17 cellular contexts compared by ENCODE assay signal in the genomic region with DNA sequence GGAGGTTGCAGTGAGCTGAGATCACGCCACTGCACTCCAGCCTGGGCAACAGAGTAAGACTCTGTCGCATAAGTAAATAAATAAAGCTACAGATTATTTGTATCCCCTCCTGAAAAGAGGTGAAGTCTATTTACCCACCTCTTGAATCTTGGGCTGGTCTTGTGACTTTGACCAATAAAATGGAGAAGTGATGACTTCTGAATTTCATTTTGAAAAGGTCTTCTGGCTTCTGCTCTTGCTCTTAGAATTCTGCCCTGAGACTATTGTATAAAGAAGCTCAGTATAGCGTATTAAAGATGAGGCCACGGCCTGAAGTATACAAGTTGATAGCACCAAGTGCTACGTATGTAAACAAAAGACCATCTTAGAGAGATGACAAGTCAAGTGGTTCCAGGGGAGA.
"Had no signal": no experiment of that assay in that cellular context is flagged by ENCODE, and none has a peak within 500 bp of the region (broad histone marks: within the 10 kb centered on the region; RNA-seq: fewer than 3 reads in every experiment).

No MANE protein-coding gene starts in this region.

- H3K4me1 Mint-ChIP-seq: mesothelial cell of epicardium had no signal

- H3K4me3 Mint-ChIP-seq: activated naive CD8-positive, alpha-beta T cell; immature natural killer cell; mesothelial cell of epicardium; natural killer cell had no signal

- DNase-seq: activated T-cell treated with anti-CD3 and anti-CD28 coated beads, Interleukin-2, amount 50 U/mL, for 1 hour; adrenal gland; brain microvascular endothelial cell; caudate nucleus; effector memory CD4-positive, alpha-beta T cell; foreskin melanocyte; immature natural killer cell; kidney glomerular epithelial cell; left lung; natural killer cell; stimulated activated CD4-positive, alpha-beta T cell treated with anti-CD3 and anti-CD28 coated beads, Interleukin-2, amount 100 ng/mL, for 48 hours; stimulated activated CD8-positive, alpha-beta memory T cell treated with anti-CD3 and anti-CD28 coated beads, Interleukin-4, amount 100 ng/mL, for 48 hours; stimulated activated naive CD8-positive, alpha-beta T cell treated with anti-CD3 and anti-CD28 coated beads, Interleukin-15, Interleukin-2, amounts not matched to agents 100 U/mL and 50 U/mL, for 24 hours; upper lobe of left lung had no signal

- H3K27me3 Mint-ChIP-seq: activated naive CD8-positive, alpha-beta T cell had no signal

- ATAC-seq: esophagus mucosa; left lung; natural killer cell; stimulated activated naive CD8-positive, alpha-beta T cell treated with anti-CD3 and anti-CD28 coated beads, Interleukin-15, Interleukin-2, amounts not matched to agents 100 U/mL and 50 U/mL, for 24 hours had no signal

- H3K36me3 Mint-ChIP-seq: activated naive CD8-positive, alpha-beta T cell; mesothelial cell of epicardium; natural killer cell had no signal

- H3K9me3 Mint-ChIP-seq: immature natural killer cell, mesothelial cell of epicardium, natural killer cell had no signal

- H3K27ac Mint-ChIP-seq: activated naive CD8-positive, alpha-beta T cell; immature natural killer cell; mesothelial cell of epicardium; natural killer cell had no signal
